ENCODE assay signal across 8 cellular contexts in genomic region chr10:28291881-28292297, GRCh38. TPM values are rescaled to one million over a fixed set of nuclear protein-coding genes. Genes with fewer than 3 reads are reported as not detected.
DNase-seq lines count a peak whose midpoint lies in the region; ATAC-seq, FAIRE-seq and TF ChIP-seq lines count a peak whose summit lies in the region.

No MANE protein-coding gene starts in this region.

- H3K27me3 Mint-ChIP-seq in progenitor cell of endocrine pancreas = peaks cover 13% of the 10 kb centered on the region

- H3K27me3 ChIP-seq in bronchial epithelial cell (ENCODE audit: control insufficient read depth, insufficient read depth, low read length) (no peaks in the 10 kb centered on the region), H7 (ENCODE audit: control insufficient read depth, insufficient read depth, low read length) (no peaks in the 10 kb centered on the region)

- no peaks in the 10 kb centered on the region for H3K36me3 ChIP-seq in bronchial epithelial cell (ENCODE audit: control insufficient read depth, insufficient read depth, low read length)
- H3K36me3 ChIP-seq in H7 (replicated peaks; ENCODE audit: control insufficient read depth, insufficient read depth, low read length) = no peaks in the 10 kb centered on the region

- no peaks in the 10 kb centered on the region for H3K9me3 Mint-ChIP-seq in progenitor cell of endocrine pancreas (ENCODE audit: low read depth)

- ATAC-seq in HG03469 (IDR thresholded peaks at IDR 0.05; ENCODE audit: unreplicated experiment) = no peak

- H3K36me3 Mint-ChIP-seq in progenitor cell of endocrine pancreas (ENCODE audit: insufficient read depth) = peaks cover 2% of the 10 kb centered on the region

- TF ChIP-seq CTCF in bronchial epithelial cell (IDR thresholded peaks at IDR 0.05; ENCODE audit: insufficient read depth, low read length, severe bottlenecking) (no peak), progenitor cell of endocrine pancreas (IDR thresholded peaks at IDR 0.05; ENCODE audit: unreplicated experiment) (no peak)

- no peak overlapping the region for H3K4me3 Mint-ChIP-seq in progenitor cell of endocrine pancreas (ENCODE audit: low read depth)

- DNase-seq in AG08396 (ENCODE audit: low spot score) (peak; percentile 51), LoVo (ENCODE audit: low spot score) (peak; percentile 9), bronchial epithelial cell (ENCODE audit: low read depth) (peak; percentile 95), renal cortical epithelial cell (ENCODE audit: low read depth) (peak; percentile 92), progenitor cell of endocrine pancreas (ENCODE audit: low spot score, unreplicated experiment) (no peak), H7 (no peak)
- no peak for DNase-seq in activated effector memory CD4-positive, alpha-beta T cell treated with anti-CD3 and anti-CD28 coated beads, Interleukin-2, amount 50 U/mL, for 16 hours

- no peak overlapping the region for H3K27ac Mint-ChIP-seq in progenitor cell of endocrine pancreas

- peaks cover 21% of the 10 kb centered on the region for H3K4me1 Mint-ChIP-seq in progenitor cell of endocrine pancreas (ENCODE audit: low read depth)

- FAIRE-seq in bronchial epithelial cell (lab: Jason Lieb, UNC) = peak; percentile 7

- no peak overlapping the region for H3K4me3 ChIP-seq in bronchial epithelial cell (ENCODE audit: low read depth, low read length)
- H3K4me3 ChIP-seq in H7 (ENCODE audit: insufficient read depth, low read depth, low read length) = no peak overlapping the region

RNA-seq across cellular contexts. Expression of gene MPP7, which starts 11.0 kb away (rescaled TPM):
- total RNA-seq in bronchial epithelial cell (11.1 and 24.6 TPM in 2 replicates), renal cortical epithelial cell (1.6 and 2.1 TPM in 2 replicates), progenitor cell of endocrine pancreas (17.1 and 17.5 TPM in 2 replicates)
- 2.1 and 3.9 TPM in 2 replicates for total RNA-seq in H7 (2014; rRNA removed; shearing (Covaris generic))

Comparison
In these comparisons a context has a peak if more than half of its experiments do, and no peak if none do; other contexts are left out.
1. DNase-seq: peak in AG08396 (single experiment), LoVo (single experiment), bronchial epithelial cell (single experiment) and renal cortical epithelial cell (single experiment); none in progenitor cell of endocrine pancreas (single experiment), H7 (single experiment) and activated effector memory CD4-positive, alpha-beta T cell treated with anti-CD3 and anti-CD28 coated beads, Interleukin-2, amount 50 U/mL, for 16 hours (single experiment).